1 cellular context compared by ENCODE assay signal in genomic region chr3:197222816-197223419, GRCh38.
TF ChIP-seq lines count a peak whose summit lies in the region.

No MANE protein-coding gene starts in this region.

TF ChIP-seq in GM12878, 131 proteins besides CTCF, POLR2A, EP300 and RAD21:
- 0 out of 2 replicates have a peak, but pooled peaks have one; percentile 29 for TF ChIP-seq NFIC (IDR thresholded peaks at IDR 0.05; ENCODE audit: low read depth, low read length)
- TF ChIP-seq JUNB (IDR thresholded peaks at IDR 0.05) = peak; percentile 25; the same call in 1 of the 2 replicates
- TF ChIP-seq BMI1 (IDR thresholded peaks at IDR 0.05; ENCODE audit: borderline replicate concordance) = no peak
- TF ChIP-seq BCL3 (IDR thresholded peaks at IDR 0.05; ENCODE audit: borderline replicate concordance, insufficient read depth, low read depth, low read length, poor library complexity, severe bottlenecking) = peak; percentile 32
